ENCODE assay signal across 10 cellular contexts in genomic region chr4:675980-676870, GRCh38. TPM values are rescaled to one million over a fixed set of nuclear protein-coding genes. Genes with fewer than 3 reads are reported as not detected.
A peak's percentile ranks its signal among the peaks of the same experiment; 100 is the strongest.
DNase-seq lines count a peak whose midpoint lies in the region; ATAC-seq and TF ChIP-seq lines count a peak whose summit lies in the region.
"Had no signal": no experiment of that assay in that cellular context is flagged by ENCODE, and none has a peak within 500 bp of the region (broad histone marks: within the 10 kb centered on the region; RNA-seq: fewer than 3 reads in every experiment).

No MANE protein-coding gene starts in this region.

- peak overlapping the region; percentile 25 for H3K27ac Mint-ChIP-seq in activated naive CD8-positive, alpha-beta T cell treated with anti-CD3 and anti-CD28 coated beads, Interleukin-2, amount 10 ng/mL, durations not matched to agents 7 days and 5 days

- H3K4me1 Mint-ChIP-seq in activated naive CD8-positive, alpha-beta T cell treated with anti-CD3 and anti-CD28 coated beads, Interleukin-2, amount 10 ng/mL, durations not matched to agents 7 days and 5 days = peaks cover 14% of the 10 kb centered on the region

- POLR2A ChIA-PET in activated naive CD8-positive, alpha-beta T cell treated with anti-CD3 and anti-CD28 coated beads, Interleukin-2, amount 10 ng/mL, durations not matched to agents 7 days and 5 days (lab: Charles Lee) = interaction anchor here (4.2 kb wide), 1 partner anchor 12 kb away, joined by 59 read pairs; no protein-coding TSS in a partner anchor

- no peak for ATAC-seq in Right ventricle myocardium superior (ENCODE audit: poor library complexity)
- peak; percentile 26 for ATAC-seq in HG02938 (IDR thresholded peaks at IDR 0.05; ENCODE audit: unreplicated experiment)
- no peak for ATAC-seq in activated naive CD8-positive, alpha-beta T cell treated with anti-CD3 and anti-CD28 coated beads, Interleukin-2, amount 10 ng/mL, durations not matched to agents 7 days and 5 days (ENCODE audit: low read depth)

- TF ChIP-seq EP300 in transverse colon (IDR thresholded peaks at IDR 0.05; ENCODE audit: low read depth) = no peak

- H3K27ac ChIP-seq in transverse colon (peak overlapping the region in 1 of 4 donors; percentile 95), dorsolateral prefrontal cortex (peak overlapping the region in 6 of 59 donors; percentile 18 to 98 (median 82))

- H3K27me3 Mint-ChIP-seq in activated naive CD8-positive, alpha-beta T cell treated with anti-CD3 and anti-CD28 coated beads, Interleukin-2, amount 10 ng/mL, durations not matched to agents 7 days and 5 days = no peaks in the 10 kb centered on the region

- TF ChIP-seq POLR2A in transverse colon (IDR thresholded peaks at IDR 0.05) = no peak

- H3K4me3 ChIP-seq in transverse colon = no peak overlapping the region
- H3K4me3 ChIP-seq in dorsolateral prefrontal cortex = peak overlapping the region in 1 of 59 donors; percentile 92

- no peaks in the 10 kb centered on the region for H3K27me3 ChIP-seq in transverse colon
- H3K27me3 ChIP-seq in dorsolateral prefrontal cortex = no peaks in the 10 kb centered on the region

- in situ Hi-C loops in transverse colon (cut with MboI; ENCODE audit: low pct_ligation_motif_present in 1 of 4, low pct_unique_long_range_greater_than_20kb in 1 of 4, low sequenced_read_pairs in 3 of 4) = no loop called here

- DNase-seq in Right ventricle myocardium superior = peak; percentile 38
- DNase-seq in cardiac septum (ENCODE audit: low spot score) = no peak
- DNase-seq in activated naive CD8-positive, alpha-beta T cell treated with anti-CD3 and anti-CD28 coated beads, Interleukin-2, amount 10 ng/mL, durations not matched to agents 7 days and 5 days = peak; percentile 35
- DNase-seq in transverse colon = peak; percentile 32
- DNase-seq in dorsolateral prefrontal cortex = no peak
- no peak for DNase-seq in GDM1 (lab: John Stamatoyannopoulos, UW)
- DNase-seq in SHP77 treated with DMSO at 0.1 percent for 48 hours (lab: John Stamatoyannopoulos, UW) = no peak
- DNase-seq: GOT3, NCI-H1436 treated with DMSO at 0.1 percent for 48 hours had no signal

- intact Hi-C loops in Right ventricle myocardium superior (cut with DNase I) = no loop called here
- intact Hi-C loops in cardiac septum (cut with DNase I) = loop anchor here (10.0 kb wide), 2 partner anchors 341 to 431 kb away; partner anchors contain the start of gene ZNF141
- intact Hi-C loops in transverse colon (cut with DNase I; ENCODE audit: low total_unique reads) = no loop called here
- intact Hi-C loops in dorsolateral prefrontal cortex (cut with DNase I) = loop anchor here in 1 of 2 donors (10.0 kb wide), 2 partner anchors 71 to 171 kb away; no protein-coding TSS in a partner anchor

- TF ChIP-seq CTCF in transverse colon (IDR thresholded peaks at IDR 0.05) (no peak), dorsolateral prefrontal cortex (IDR thresholded peaks at IDR 0.05 in 54 of 56, conservative IDR thresholded peaks at IDR 0.05 in 2 of 56; ENCODE audit: low read depth in 1 of 56, partially characterized antibody in 56 of 56) (no peak)

- no peak overlapping the region for H3K4me3 Mint-ChIP-seq in activated naive CD8-positive, alpha-beta T cell treated with anti-CD3 and anti-CD28 coated beads, Interleukin-2, amount 10 ng/mL, durations not matched to agents 7 days and 5 days

- peaks cover 0 to 14% (median 6%) of the 10 kb centered on the region in 4 donors for H3K36me3 ChIP-seq in transverse colon

- no peaks in the 10 kb centered on the region for H3K9me3 ChIP-seq in transverse colon

- peaks cover 18 to 44% (median 39%) of the 10 kb centered on the region in 4 donors for H3K4me1 ChIP-seq in transverse colon

- H3K9me3 Mint-ChIP-seq in activated naive CD8-positive, alpha-beta T cell treated with anti-CD3 and anti-CD28 coated beads, Interleukin-2, amount 10 ng/mL, durations not matched to agents 7 days and 5 days = no peaks in the 10 kb centered on the region

- 75% methylated on average over 19 of the region's 19 CpGs; no CpG with 5 or more reads in 1 of the 2 donors for WGBS in transverse colon (ENCODE audit: low coverage in 1 of 2), 2 donors

- H3K36me3 Mint-ChIP-seq in activated naive CD8-positive, alpha-beta T cell treated with anti-CD3 and anti-CD28 coated beads, Interleukin-2, amount 10 ng/mL, durations not matched to agents 7 days and 5 days = peaks cover 4% of the 10 kb centered on the region

RNA-seq across cellular contexts. Expression of gene MYL5, which starts 1.9 kb away (rescaled TPM):
- total RNA-seq in Right ventricle myocardium superior (3.7 TPM), cardiac septum (6.5 TPM), transverse colon (100 to 1,000 TPM in 1 of 4 donors, 10 to 100 TPM in 3; 20.3 to 199 (median 33.4) TPM), dorsolateral prefrontal cortex (10 to 100 TPM in 92 of 120 experiments, 1 to 10 TPM in 28; 5.0 to 32.6 (median 13.8) TPM)
- total RNA-seq in activated naive CD8-positive, alpha-beta T cell treated with anti-CD3 and anti-CD28 coated beads, Interleukin-2, amount 10 ng/mL, durations not matched to agents 7 days and 5 days = 10 to 100 TPM; 20.0 to 21.5 TPM

RNA-seq across cellular contexts. Expression of gene ATP5ME, which starts 2.1 kb away (rescaled TPM):
- total RNA-seq in Right ventricle myocardium superior (1,145 TPM), cardiac septum (734 TPM), transverse colon (100 to 1,000 TPM in 2 of 4 donors, 10 to 100 TPM in 1, not detected in 1; 52.0 to 152 (median 148) TPM), dorsolateral prefrontal cortex (100 to 1,000 TPM; 167 to 373 (median 261) TPM)
- 100 to 1,000 TPM; 184 to 191 TPM for total RNA-seq in activated naive CD8-positive, alpha-beta T cell treated with anti-CD3 and anti-CD28 coated beads, Interleukin-2, amount 10 ng/mL, durations not matched to agents 7 days and 5 days

RNA-seq across cellular contexts. Expression of gene SLC49A3, which starts 12.7 kb away (rescaled TPM):
- 14.6 TPM for total RNA-seq in Right ventricle myocardium superior
- total RNA-seq in cardiac septum = 12.1 TPM
- 1 to 10 TPM; 2.0 to 2.1 TPM for total RNA-seq in activated naive CD8-positive, alpha-beta T cell treated with anti-CD3 and anti-CD28 coated beads, Interleukin-2, amount 10 ng/mL, durations not matched to agents 7 days and 5 days
- total RNA-seq in transverse colon = 10 to 100 TPM in 2 of 4 donors, 1 to 10 TPM in 2; 1.2 to 17.6 (median 9.2) TPM
- 10 to 100 TPM in 10 of 120 experiments, 1 to 10 TPM in 110; 2.7 to 12.4 (median 5.8) TPM for total RNA-seq in dorsolateral prefrontal cortex

RNA-seq across cellular contexts. Expression of gene PCGF3, which starts 29.4 kb away (rescaled TPM):
- total RNA-seq in Right ventricle myocardium superior = 20.8 TPM
- 24.3 TPM for total RNA-seq in cardiac septum
- 10 to 100 TPM; 45.4 to 51.6 TPM for total RNA-seq in activated naive CD8-positive, alpha-beta T cell treated with anti-CD3 and anti-CD28 coated beads, Interleukin-2, amount 10 ng/mL, durations not matched to agents 7 days and 5 days
- 100 to 1,000 TPM in 2 of 4 donors, 10 to 100 TPM in 2; 56.5 to 256 (median 97.2) TPM for total RNA-seq in transverse colon
- total RNA-seq in dorsolateral prefrontal cortex = 10 to 100 TPM; 32.0 to 54.7 (median 45.0) TPM

RNA-seq across cellular contexts. Expression of gene PDE6B, which starts 50.9 kb away (rescaled TPM):
- total RNA-seq in Right ventricle myocardium superior (1.1 TPM), cardiac septum (4.8 TPM), transverse colon (1 to 10 TPM in 1 of 4 donors, under 1 TPM in 2, not detected in 1; 0.60 to 2.5 (median 0.95) TPM), dorsolateral prefrontal cortex (10 to 100 TPM in 116 of 120 experiments, 1 to 10 TPM in 4; 6.4 to 96.3 (median 26.0) TPM)
- total RNA-seq in activated naive CD8-positive, alpha-beta T cell treated with anti-CD3 and anti-CD28 coated beads, Interleukin-2, amount 10 ng/mL, durations not matched to agents 7 days and 5 days = 10 to 100 TPM; 16.6 to 23.2 TPM

Comparison
In these comparisons a context has a peak if more than half of its experiments do, and no peak if none do; other contexts are left out.
1. DNase-seq: peak in Right ventricle myocardium superior (single experiment), activated naive CD8-positive, alpha-beta T cell treated with anti-CD3 and anti-CD28 coated beads, Interleukin-2, amount 10 ng/mL, durations not matched to agents 7 days and 5 days (single experiment) and transverse colon (single experiment); none in cardiac septum (single experiment), dorsolateral prefrontal cortex (0 of 10), GDM1 (single experiment) and SHP77 treated with DMSO at 0.1 percent for 48 hours (single experiment).